ENCODE assay signal across 24 cellular contexts in genomic region chr6:153126218-153126617, GRCh38. TPM values are rescaled to one million over a fixed set of nuclear protein-coding genes. Genes with fewer than 3 reads are reported as not detected.
DNase-seq lines count a peak whose midpoint lies in the region; TF ChIP-seq lines count a peak whose summit lies in the region.
"Had no signal": no experiment of that assay in that cellular context is flagged by ENCODE, and none has a peak within 500 bp of the region (broad histone marks: within the 10 kb centered on the region; RNA-seq: fewer than 3 reads in every experiment).

No MANE protein-coding gene starts in this region.

- H3K4me3 ChIP-seq in PC-9 (no peak overlapping the region), prostate gland (no peak overlapping the region)
- H3K4me3 ChIP-seq: A549; BLaER1 treated with 17β-estradiol and CSF1 and Interleukin-3, amounts not matched to agents 10 nM and 100 nM; GM12878 had no signal

- no peak overlapping the region for H3K4me3 Mint-ChIP-seq in endothelial cell (ENCODE audit: unreplicated experiment)
- H3K4me3 Mint-ChIP-seq: B cell; CD4-positive, alpha-beta T cell; CD8-positive, alpha-beta T cell had no signal

- H3K36me3 Mint-ChIP-seq in endothelial cell (ENCODE audit: low read depth, unreplicated experiment) = peaks cover 4% of the 10 kb centered on the region
- H3K36me3 Mint-ChIP-seq: CD8-positive, alpha-beta T cell had no signal

- H3K79me2 ChIP-seq in PC-9 (ENCODE audit: low read depth) = no peaks in the 10 kb centered on the region

- peaks cover 3% of the 10 kb centered on the region; the same call in 1 of the 2 replicates for H3K9me3 ChIP-seq in PC-9 (ENCODE audit: insufficient read depth, low read depth)
- H3K9me3 ChIP-seq in prostate gland = no peaks in the 10 kb centered on the region
- H3K9me3 ChIP-seq: A549; BLaER1 treated with 17β-estradiol and CSF1 and Interleukin-3, amounts not matched to agents 10 nM and 100 nM; Caco-2 had no signal

- no peaks in the 10 kb centered on the region for H4K20me1 ChIP-seq in PC-9 (ENCODE audit: insufficient read depth)
- H4K20me1 ChIP-seq: BLaER1 treated with 17β-estradiol and CSF1 and Interleukin-3, amounts not matched to agents 10 nM and 100 nM had no signal

- intact Hi-C loops in PC-9 (cut with micrococcal nuclease; ENCODE audit: unreplicated experiment) = loop anchor here (5.0 kb wide), 2 partner anchors 41 to 94 kb away; no protein-coding TSS in a partner anchor
- intact Hi-C loops in prostate gland (cut with DNase I) = no loop called here

- peak overlapping the region; percentile 58 for H3K27ac Mint-ChIP-seq in endothelial cell (ENCODE audit: unreplicated experiment)
- H3K27ac Mint-ChIP-seq: B cell; CD4-positive, alpha-beta T cell; CD8-positive, alpha-beta T cell had no signal

- no peak overlapping the region for H3K27ac ChIP-seq in PC-9
- H3K27ac ChIP-seq in epithelial cell of prostate = peak overlapping the region; percentile 43
- no peak overlapping the region for H3K27ac ChIP-seq in prostate gland
- H3K27ac ChIP-seq: 22Rv1; BLaER1 treated with 17β-estradiol and CSF1 and Interleukin-3, amounts not matched to agents 10 nM and 100 nM; C4-2B had no signal

- POLR2A ChIA-PET in PC-9 (lab: Charles Lee; ENCODE audit: unreplicated experiment) = no interaction called here

- no TSS peak for BruUV-seq in PC-9 (replicated peaks; lab: Mats Ljungman, UMichigan)

- H3K9me2 ChIP-seq in PC-9 (ENCODE audit: insufficient read depth) = no peaks in the 10 kb centered on the region

- no peaks in the 10 kb centered on the region for H3F3A ChIP-seq in PC-9 (ENCODE audit: insufficient read depth, low read depth)

- H2AFZ ChIP-seq in PC-9 = no peak overlapping the region

- H3K4me1 ChIP-seq in PC-9 (replicated peaks; ENCODE audit: insufficient read depth) (peaks cover 27% of the 10 kb centered on the region), prostate gland (replicated peaks) (no peaks in the 10 kb centered on the region)

- TF ChIP-seq POLR2A in prostate gland (IDR thresholded peaks at IDR 0.05) = no peak

- no peak for TF ChIP-seq CTCF in PC-9 (conservative IDR thresholded peaks at IDR 0.05)
- no peak for TF ChIP-seq CTCF in endothelial cell (IDR thresholded peaks at IDR 0.05; ENCODE audit: unreplicated experiment)
- no peak for TF ChIP-seq CTCF in prostate gland (IDR thresholded peaks at IDR 0.05)

- peaks cover 33% of the 10 kb centered on the region for H3K4me1 Mint-ChIP-seq in endothelial cell (ENCODE audit: unreplicated experiment)

- no peaks in the 10 kb centered on the region for H3K36me3 ChIP-seq in PC-9 (ENCODE audit: low read depth)
- no peaks in the 10 kb centered on the region for H3K36me3 ChIP-seq in prostate gland
- H3K36me3 ChIP-seq: BLaER1 treated with 17β-estradiol and CSF1 and Interleukin-3, amounts not matched to agents 10 nM and 100 nM had no signal

- CTCF ChIA-PET in PC-9 (lab: Charles Lee) = no interaction called here

- H3K27me3 ChIP-seq in PC-9 (ENCODE audit: insufficient read depth, low read depth) (no peaks in the 10 kb centered on the region), prostate gland (replicated peaks; ENCODE audit: insufficient read depth) (no peaks in the 10 kb centered on the region)

- peak overlapping the region; percentile 30; the same call in 1 of the 2 replicates for H3K4me2 ChIP-seq in PC-9
- H3K4me2 ChIP-seq: BLaER1 treated with 17β-estradiol and CSF1 and Interleukin-3, amounts not matched to agents 10 nM and 100 nM had no signal

- H3K9me3 Mint-ChIP-seq in endothelial cell (ENCODE audit: unreplicated experiment) = no peaks in the 10 kb centered on the region
- H3K9me3 Mint-ChIP-seq: CD4-positive, alpha-beta T cell; CD8-positive, alpha-beta T cell had no signal

- 69% methylated on average over 3 of the region's 3 CpGs for WGBS in prostate gland

- H3K27me3 Mint-ChIP-seq in endothelial cell (ENCODE audit: unreplicated experiment) = peaks cover 4% of the 10 kb centered on the region

- DNase-seq in HT-29 (ENCODE audit: low spot score) (peak; percentile 77), PC-9 (no peak), endothelial cell (ENCODE audit: low spot score) (no peak), epithelial cell of prostate (ENCODE audit: low read depth, low spot score) (no peak), prostate gland (ENCODE audit: low spot score) (no peak), NCI-H2171 treated with DMSO at 0.1 percent for 48 hours (lab: John Stamatoyannopoulos, UW) (no peak), RPMI8226 (no peak)
- no peak for DNase-seq in activated naive CD4-positive, alpha-beta T cell (lab: John Stamatoyannopoulos, UW)
- DNase-seq: AML-193; Caco-2; Calu3; CD4-positive, alpha-beta T cell; CD8-positive, alpha-beta T cell; DMS 273 treated with DMSO at 0.1 percent for 48 hours; DMS79; DND-41; EL; GDM1 had no signal

RNA-seq across cellular contexts. Expression of gene RGS17, which starts 4.9 kb away (rescaled TPM):
- 1.3 and 2.0 TPM in 2 replicates for total RNA-seq in HT-29 (2014; rRNA removed; shearing (Covaris generic))
- total RNA-seq in PC-9 (2021) (0.70 and 0.80 TPM in 2 replicates), endothelial cell (ENCODE audit: unreplicated experiment) (12.0 TPM), prostate gland (1 to 10 TPM; 1.6 to 3.3 TPM)
- total RNA-seq: B cell; Caco-2; CD4-positive, alpha-beta T cell; CD8-positive, alpha-beta T cell had no signal
